In genomic region chr2:86453838-86454237, GRCh38 we compare ENCODE assay signal across 11 cellular contexts. TPM values are rescaled to one million over a fixed set of nuclear protein-coding genes. Genes with fewer than 3 reads are reported as not detected.
DNase-seq lines count a peak whose midpoint lies in the region; ATAC-seq lines count a peak whose summit lies in the region.
"Had no signal": no experiment of that assay in that cellular context is flagged by ENCODE, and none has a peak within 500 bp of the region (broad histone marks: within the 10 kb centered on the region; RNA-seq: fewer than 3 reads in every experiment).

No MANE protein-coding gene starts in this region.

- DNase-seq in Ammon's horn (ENCODE audit: low spot score) (peak; percentile 56), NCI-H446 (lab: John Stamatoyannopoulos, UW) (peak; percentile 79 to 90), epidermal melanocyte (ENCODE audit: insufficient read length, low spot score) (peak; percentile 25), mucosa of gallbladder (ENCODE audit: low spot score) (peak; percentile 81), HuH-7.5 (ENCODE audit: low spot score) (no peak), GF-D8 (lab: John Stamatoyannopoulos, UW) (no peak)
- no peak for DNase-seq in stimulated activated CD4-positive, alpha-beta T cell treated with anti-CD3 and anti-CD28 coated beads, Interleukin-4, amount 100 ng/mL, for 24 hours
- DNase-seq: activated gamma-delta T cell; CD4-positive, alpha-beta memory T cell; T-helper 2 cell had no signal

- ATAC-seq in HG02852 (IDR thresholded peaks at IDR 0.05; ENCODE audit: unreplicated experiment), result no peak

RNA-seq across cellular contexts. Expression of gene KDM3A, which starts 12.7 kb away (rescaled TPM):
- total RNA-seq in mucosa of gallbladder, result 87.4 TPM

Comparison
In these comparisons a context has a peak if more than half of its experiments do, and no peak if none do; other contexts are left out.
1. DNase-seq: peak in Ammon's horn (single experiment), NCI-H446 (2 of 2), epidermal melanocyte (single experiment) and mucosa of gallbladder (single experiment); none in HuH-7.5 (single experiment), stimulated activated CD4-positive, alpha-beta T cell treated with anti-CD3 and anti-CD28 coated beads, Interleukin-4, amount 100 ng/mL, for 24 hours (single experiment) and GF-D8 (single experiment).